18 cellular contexts compared by ENCODE assay signal in the genomic region with DNA sequence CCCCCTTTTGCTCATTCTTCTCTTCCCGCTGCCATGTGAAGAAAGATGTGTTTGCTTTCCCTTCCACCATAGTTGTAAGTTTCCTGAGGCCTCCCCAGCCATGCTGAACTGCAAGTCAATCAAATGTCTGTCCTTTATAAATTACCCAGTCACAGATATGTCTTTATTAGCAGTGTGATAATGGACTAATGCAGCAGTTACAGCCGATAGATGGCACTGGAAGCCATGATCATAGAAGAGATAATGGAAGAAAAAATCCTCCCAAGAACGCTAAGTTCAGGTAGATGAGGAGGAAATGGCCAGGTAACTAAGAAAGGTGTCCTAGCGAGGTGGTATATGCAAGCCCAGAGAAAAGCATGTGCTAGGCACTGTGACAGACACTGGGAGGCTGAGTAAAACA. TPM values are rescaled to one million over a fixed set of nuclear protein-coding genes. Genes with fewer than 3 reads are reported as not detected.
DNase-seq lines count a peak whose midpoint lies in the region; ATAC-seq and TF ChIP-seq lines count a peak whose summit lies in the region.
"Had no signal": no experiment of that assay in that cellular context is flagged by ENCODE, and none has a peak within 500 bp of the region (broad histone marks: within the 10 kb centered on the region; RNA-seq: fewer than 3 reads in every experiment).

No MANE protein-coding gene starts in this region.

- TF ChIP-seq CTCF in DOHH2 (IDR thresholded peaks at IDR 0.05; ENCODE audit: low read depth, low read length, poor library complexity, severe bottlenecking) (peak; percentile 29), OCI-LY7 (conservative IDR thresholded peaks at IDR 0.05; ENCODE audit: low read length) (peak; percentile 72), foreskin keratinocyte (conservative IDR thresholded peaks at IDR 0.05) (peak; percentile 9), neutrophil (IDR thresholded peaks at IDR 0.05) (no peak)

- CTCF ChIA-PET in OCI-LY7 (lab: Charles Lee; ENCODE audit: unreplicated experiment) = no interaction called here

- intact Hi-C loops in OCI-LY7 (cut with micrococcal nuclease; ENCODE audit: unreplicated experiment) = loop anchor here (1.0 to 2.0 kb wide), 2 partner anchors 28 to 135 kb away; no protein-coding TSS in a partner anchor
- intact Hi-C loops in activated CD4-positive, alpha-beta T cell treated with anti-CD3 and anti-CD28 coated beads, Interleukin-2, amount 10 ng/mL, durations not matched to agents 24 days and 14 days (cut with micrococcal nuclease) = no loop called here

- H3K27ac ChIP-seq in DOHH2 (ENCODE audit: low read depth, low read length) (no peak overlapping the region), OCI-LY7 (ENCODE audit: low read depth, low read length, poor library complexity, severe bottlenecking) (no peak overlapping the region), foreskin keratinocyte (no peak overlapping the region), neutrophil (peak overlapping the region; percentile 81)
- H3K27ac ChIP-seq: HL-60 had no signal

- no peak overlapping the region for H3K4me3 ChIP-seq in DOHH2 (ENCODE audit: low read length)
- H3K4me3 ChIP-seq in OCI-LY7 (ENCODE audit: low read depth, low read length, poor library complexity, severe bottlenecking) = no peak overlapping the region
- H3K4me3 ChIP-seq in neutrophil (ENCODE audit: low read depth in 1 of 2, low read length in 1 of 2) = no peak overlapping the region

- no peaks in the 10 kb centered on the region for H3K27me3 Mint-ChIP-seq in activated CD4-positive, alpha-beta T cell treated with anti-CD3 and anti-CD28 coated beads, Interleukin-2, amount 10 ng/mL, durations not matched to agents 24 days and 14 days
- H3K27me3 Mint-ChIP-seq: B cell; CD4-positive, alpha-beta memory T cell had no signal

- H3K4me2 ChIP-seq in DOHH2 (ENCODE audit: low read length) (no peak overlapping the region), OCI-LY7 (ENCODE audit: low read length) (no peak overlapping the region)

- no TSS peak for BruUV-seq in OCI-LY7 (replicated peaks; lab: Mats Ljungman, UMichigan)

- H4K20me1 ChIP-seq in DOHH2 (ENCODE audit: control insufficient read depth, insufficient read depth, low read depth, low read length) = no peaks in the 10 kb centered on the region
- no peaks in the 10 kb centered on the region for H4K20me1 ChIP-seq in OCI-LY7 (ENCODE audit: insufficient read depth, low read length)

- H3K79me2 ChIP-seq in DOHH2 (ENCODE audit: control insufficient read depth, low read length) = no peaks in the 10 kb centered on the region
- no peaks in the 10 kb centered on the region for H3K79me2 ChIP-seq in OCI-LY7 (ENCODE audit: insufficient read depth, low read depth, low read length)

- H3K27me3 ChIP-seq in DOHH2 (ENCODE audit: control insufficient read depth, low read length) = no peaks in the 10 kb centered on the region
- no peaks in the 10 kb centered on the region for H3K27me3 ChIP-seq in foreskin keratinocyte
- H3K27me3 ChIP-seq in neutrophil = no peaks in the 10 kb centered on the region

- POLR2A ChIA-PET in OCI-LY7 (lab: Charles Lee) = no interaction called here

- H3K4me3 Mint-ChIP-seq in activated CD4-positive, alpha-beta T cell treated with anti-CD3 and anti-CD28 coated beads, Interleukin-2, amount 10 ng/mL, durations not matched to agents 24 days and 14 days = no peak overlapping the region
- H3K4me3 Mint-ChIP-seq: B cell, HFFc6 had no signal

- H2AFZ ChIP-seq in OCI-LY7 (ENCODE audit: low read length) = no peak overlapping the region

- peaks cover 22% of the 10 kb centered on the region for H3K9me3 Mint-ChIP-seq in activated CD4-positive, alpha-beta T cell treated with anti-CD3 and anti-CD28 coated beads, Interleukin-2, amount 10 ng/mL, durations not matched to agents 24 days and 14 days

- H3F3A ChIP-seq in DOHH2 (ENCODE audit: control insufficient read depth, insufficient read depth) = no peaks in the 10 kb centered on the region

- DNase-seq in OCI-LY7 (ENCODE audit: low spot score) (peak; percentile 44), foreskin keratinocyte (no peak), NCI-H510A treated with DMSO at 0.1 percent for 48 hours (lab: John Stamatoyannopoulos, UW) (no peak), superior temporal gyrus (ENCODE audit: extremely low spot score) (no peak)
- no peak for DNase-seq in stimulated activated CD8-positive, alpha-beta memory T cell treated with anti-CD3 and anti-CD28 coated beads, Interleukin-4, amount 100 ng/mL, for 48 hours
- no peak for DNase-seq in activated CD4-positive, alpha-beta T cell treated with anti-CD3 and anti-CD28 coated beads, Interleukin-2, amount 10 ng/mL, durations not matched to agents 24 days and 14 days
- DNase-seq: C1 segment of cervical spinal cord; Caco-2; CD4-positive, alpha-beta memory T cell; DND-41; GF-D8; HCEC 1CT; HFFc6 had no signal

- no peaks in the 10 kb centered on the region for H3K36me3 ChIP-seq in DOHH2 (ENCODE audit: control insufficient read depth, low read length)
- H3K36me3 ChIP-seq in OCI-LY7 (ENCODE audit: insufficient read depth, low read length) = no peaks in the 10 kb centered on the region
- H3K36me3 ChIP-seq in neutrophil = no peaks in the 10 kb centered on the region

- no peaks in the 10 kb centered on the region for H3K4me1 Mint-ChIP-seq in activated CD4-positive, alpha-beta T cell treated with anti-CD3 and anti-CD28 coated beads, Interleukin-2, amount 10 ng/mL, durations not matched to agents 24 days and 14 days
- H3K4me1 Mint-ChIP-seq: B cell had no signal

- peaks cover 21% of the 10 kb centered on the region for H3K9me3 ChIP-seq in DOHH2 (ENCODE audit: control insufficient read depth, insufficient read depth, low read length)
- peaks cover 30% of the 10 kb centered on the region; the same call in 1 of the 2 replicates for H3K9me3 ChIP-seq in OCI-LY7 (ENCODE audit: low read length)
- peaks cover 2% of the 10 kb centered on the region for H3K9me3 ChIP-seq in neutrophil

- H3K9me2 ChIP-seq in DOHH2 (replicated peaks; ENCODE audit: control insufficient read depth, low read length) (no peaks in the 10 kb centered on the region), OCI-LY7 (ENCODE audit: insufficient read depth, low read length) (no peaks in the 10 kb centered on the region)

- no peak for ATAC-seq in foreskin keratinocyte

- H3K4me1 ChIP-seq in DOHH2 (ENCODE audit: control insufficient read depth, low read length) (peaks cover 4% of the 10 kb centered on the region; the same call in 1 of the 2 replicates), OCI-LY7 (ENCODE audit: insufficient read depth, low read length, poor library complexity, severe bottlenecking) (peaks cover 5% of the 10 kb centered on the region), foreskin keratinocyte (no peaks in the 10 kb centered on the region), neutrophil (ENCODE audit: control insufficient read depth in 1 of 2, insufficient read depth in 1 of 2, low read depth in 1 of 2, low read length in 1 of 2) (peaks cover 42 to 45% of the 10 kb centered on the region in 2 experiments)

- H3K27ac Mint-ChIP-seq in activated CD4-positive, alpha-beta T cell treated with anti-CD3 and anti-CD28 coated beads, Interleukin-2, amount 10 ng/mL, durations not matched to agents 24 days and 14 days = no peak overlapping the region
- H3K27ac Mint-ChIP-seq: B cell; CD4-positive, alpha-beta memory T cell; HFFc6 had no signal

- H3K36me3 Mint-ChIP-seq in activated CD4-positive, alpha-beta T cell treated with anti-CD3 and anti-CD28 coated beads, Interleukin-2, amount 10 ng/mL, durations not matched to agents 24 days and 14 days (ENCODE audit: low read depth) = peaks cover 24% of the 10 kb centered on the region

RNA-seq across cellular contexts. Expression of gene TNFSF8, which starts 51.2 kb away (rescaled TPM):
- 27.7 and 28.4 TPM in 2 replicates for total RNA-seq in OCI-LY7 (2014; rRNA removed; shearing (Covaris generic))
- total RNA-seq in OCI-LY7 (2022) (50.3 and 53.1 TPM in 2 replicates), foreskin keratinocyte (not detected in 2 replicates)
- not detected in 2 replicates for polyA plus RNA-seq in foreskin keratinocyte
- total RNA-seq in activated CD4-positive, alpha-beta T cell treated with anti-CD3 and anti-CD28 coated beads, Interleukin-2, amount 10 ng/mL, durations not matched to agents 24 days and 14 days = 148 and 150 TPM in 2 replicates
- total RNA-seq: H4, HFFc6 had no signal

Comparison
In these comparisons a context has a peak if more than half of its experiments do, and no peak if none do; other contexts are left out.
1. RNA of gene TNFSF8, which starts 51.2 kb away (total RNA-seq): 148 to 150 TPM in activated CD4-positive, alpha-beta T cell treated with anti-CD3 and anti-CD28 coated beads, Interleukin-2, amount 10 ng/mL, durations not matched to agents 24 days and 14 days and 27.7 to 53.1 TPM in OCI-LY7; not detected in foreskin keratinocyte; every median in the first group is over 10 times any median in the second.